Comparison of ENCODE assay signal across 32 cellular contexts in genomic region chr11:96706761-96707160, GRCh38.
"Had no signal": no experiment of that assay in that cellular context is flagged by ENCODE, and none has a peak within 500 bp of the region (broad histone marks: within the 10 kb centered on the region; RNA-seq: fewer than 3 reads in every experiment).

No MANE protein-coding gene starts in this region.

- H3K27me3 ChIP-seq: brain microvascular endothelial cell, cardiac muscle cell, esophagus muscularis mucosa, gastroesophageal sphincter, heart right ventricle had no signal

- H3K27ac ChIP-seq: brain microvascular endothelial cell, coronary artery, dorsolateral prefrontal cortex, esophagus muscularis mucosa, gastroesophageal sphincter, heart right ventricle, WERI-Rb-1 had no signal

- ATAC-seq: activated CD4-positive, CD25-positive, alpha-beta regulatory T cell treated with anti-CD3 and anti-CD28 coated beads, Interleukin-2, amount 50 U/mL, for 24 hours; activated CD8-positive, alpha-beta T cell treated with anti-CD3 and anti-CD28 coated beads for 36 hours; activated T-cell treated with anti-CD3 and anti-CD28 coated beads, Interleukin-2, amount 50 U/mL, for 4 hours; activated T-helper 17 cell treated with anti-CD3 and anti-CD28 coated beads, Interleukin-2, amount 50 U/mL, for 72 hours; gastroesophageal sphincter; heart right ventricle; T-helper 17 cell had no signal

- DNase-seq: activated B cell treated with CpG ODN at 0.5 μM for 24 hours; activated CD4-positive, alpha-beta T cell treated with anti-CD3 and anti-CD28 coated beads for 48 hours; activated CD4-positive, alpha-beta T cell treated with anti-CD3 and anti-CD28 coated beads, Interleukin-2, amount 50 U/mL, for 1 hour; activated CD4-positive, alpha-beta T cell treated with anti-CD3 and anti-CD28 coated beads, Interleukin-2, amount 50 U/mL, for 48 hours; activated CD8-positive, alpha-beta memory T cell treated with anti-CD3 and anti-CD28 coated beads for 24 hours; activated CD8-positive, alpha-beta T cell treated with anti-CD3 and anti-CD28 coated beads for 36 hours; activated effector memory CD4-positive, alpha-beta T cell treated with Interleukin-2 at 50 U/mL for 16 hours; activated gamma-delta T cell treated with Interleukin-2 at 50 U/mL for 16 hours; activated naive CD4-positive, alpha-beta T cell treated with anti-CD3 and anti-CD28 coated beads, Interleukin-2, amount 50 U/mL, for 16 hours; activated naive CD4-positive, alpha-beta T cell treated with Interleukin-2 at 50 U/mL for 16 hours; activated T-cell treated with anti-CD3 and anti-CD28 coated beads, Interleukin-2, amount 50 U/mL, for 4 hours; amniotic stem cell; anterior cingulate cortex; brain microvascular endothelial cell; central memory CD4-positive, alpha-beta T cell; cerebellar nuclear complex; dorsolateral prefrontal cortex; effector memory CD4-positive, alpha-beta T cell; endodermal cell; erythroblast; foreskin melanocyte; heart right ventricle; T-helper 1 cell; T-helper 17 cell; T1000; WERI-Rb-1 had no signal

- H3K4me1 ChIP-seq: esophagus muscularis mucosa, gastroesophageal sphincter, heart right ventricle had no signal

- H3K9me3 ChIP-seq: esophagus muscularis mucosa, gastroesophageal sphincter, heart right ventricle had no signal

- H3K4me3 ChIP-seq: cardiac muscle cell, coronary artery, dorsolateral prefrontal cortex, esophagus muscularis mucosa, gastroesophageal sphincter, heart right ventricle had no signal

- H3K36me3 ChIP-seq: brain microvascular endothelial cell, cardiac muscle cell, esophagus muscularis mucosa, gastroesophageal sphincter, heart right ventricle, WERI-Rb-1 had no signal
